ENCODE assay signal across 8 cellular contexts in genomic region chr10:76984559-76985443, GRCh38.
A peak's percentile ranks its signal among the peaks of the same experiment; 100 is the strongest.
DNase-seq lines count a peak whose midpoint lies in the region; ATAC-seq and TF ChIP-seq lines count a peak whose summit lies in the region.

No MANE protein-coding gene starts in this region.

- ATAC-seq in GM19035 (IDR thresholded peaks at IDR 0.05; ENCODE audit: unreplicated experiment) (peak; percentile 90), HG03439 (IDR thresholded peaks at IDR 0.05; ENCODE audit: unreplicated experiment) (peak; percentile 75), lung (ENCODE audit: insufficient read depth, low FRiP score) (no peak)

- H3K4me3 ChIP-seq in lung: no peak overlapping the region

- TF ChIP-seq CTCF in AG09319 (IDR thresholded peaks at IDR 0.05; ENCODE audit: low read depth, low read length): peak; percentile 97
- peak; percentile 66 for TF ChIP-seq CTCF in lung (IDR thresholded peaks at IDR 0.05; ENCODE audit: control extremely low read depth, extremely low read depth)

- no peaks in the 10 kb centered on the region for H3K4me1 ChIP-seq in lung (ENCODE audit: control insufficient read depth in 2 of 2, insufficient read depth in 2 of 2, low read length in 2 of 2)

- no peaks in the 10 kb centered on the region for H3K36me3 ChIP-seq in lung (ENCODE audit: control insufficient read depth in 2 of 2, insufficient read depth in 2 of 2, low read length in 2 of 2)

- DNase-seq in AG09319 (ENCODE audit: extremely low read depth, low read depth): peak; percentile 64
- peak; percentile 11 for DNase-seq in NCI-H446 treated with DMSO at 0.1 percent for 48 hours (lab: John Stamatoyannopoulos, UW)
- DNase-seq in activated CD4-positive, alpha-beta T cell treated with anti-CD3 and anti-CD28 coated beads, Interleukin-2, amount 50 U/mL, for 4 hours: peak; percentile 37 to 39
- DNase-seq in ecto neural progenitor cell (ENCODE audit: low spot score): peak; percentile 80
- peak; percentile 70 for DNase-seq in lung (ENCODE audit: low spot score)
- peak; percentile 17 for DNase-seq in stimulated activated CD8-positive, alpha-beta memory T cell treated with anti-CD3 and anti-CD28 coated beads, Interleukin-12 subunit alpha, Interleukin-12 subunit beta, amount 100 ng/mL, for 24 hours (ENCODE audit: extremely low read depth)

- no peaks in the 10 kb centered on the region for H3K27me3 ChIP-seq in lung (ENCODE audit: control insufficient read depth, insufficient read depth)

- H3K9me3 ChIP-seq in lung (ENCODE audit: control insufficient read depth in 2 of 2, insufficient read depth in 1 of 2, low read length in 1 of 2): peaks cover 0 to 1% of the 10 kb centered on the region in 2 donors

- H3K27ac ChIP-seq in lung (ENCODE audit: low read depth in 1 of 2, low read length in 1 of 2): no peak overlapping the region

- WGBS in lung, 2 donors: 13 to 16% methylated on average over 6 of the region's 6 CpGs

Comparison
In these comparisons a context has a peak if more than half of its experiments do, and no peak if none do; other contexts are left out.
1. DNase-seq: peak in every context shown above with its lines; median percentile 80 in ecto neural progenitor cell; 70 in lung; 64 in AG09319; 38 in activated CD4-positive, alpha-beta T cell treated with anti-CD3 and anti-CD28 coated beads, Interleukin-2, amount 50 U/mL, for 4 hours; 17 in stimulated activated CD8-positive, alpha-beta memory T cell treated with anti-CD3 and anti-CD28 coated beads, Interleukin-12 subunit alpha, Interleukin-12 subunit beta, amount 100 ng/mL, for 24 hours; 11 in NCI-H446 treated with DMSO at 0.1 percent for 48 hours.